ENCODE assay signal across 1 cellular context in the genomic region with DNA sequence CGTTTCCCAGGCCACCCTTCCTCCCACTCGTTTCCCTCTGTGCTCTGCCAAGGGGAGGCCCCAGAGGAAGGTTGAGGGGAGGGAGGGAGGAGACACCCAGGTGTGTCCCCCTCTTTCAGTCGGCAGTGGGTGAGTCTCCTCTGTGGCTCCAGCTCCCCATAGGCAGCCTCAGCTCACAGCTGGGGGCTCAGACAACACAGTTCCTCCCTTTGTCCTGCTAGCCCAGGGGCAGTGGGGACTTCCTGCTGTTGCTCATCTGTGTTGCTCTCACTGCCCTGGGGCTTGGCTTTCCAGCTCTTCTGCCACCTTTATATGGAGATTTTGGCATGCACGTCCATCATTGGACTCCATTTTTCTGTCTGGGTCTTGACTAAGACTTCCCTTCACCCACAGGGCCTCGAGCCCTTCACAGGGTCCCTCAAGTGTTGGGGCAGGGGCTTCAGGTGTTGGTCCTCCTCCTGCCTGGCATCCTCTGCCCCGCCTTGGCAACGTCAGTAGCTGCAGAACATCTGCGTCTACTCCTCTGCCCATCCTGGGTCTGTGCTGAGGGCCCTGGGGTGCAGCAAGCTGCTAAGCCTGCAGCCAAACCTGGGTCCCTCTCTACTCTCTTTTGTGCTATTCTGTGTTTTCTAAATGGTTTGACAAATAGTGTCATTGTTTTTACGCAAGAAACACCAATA.
TF ChIP-seq lines count a peak whose summit lies in the region.

No MANE protein-coding gene starts in this region.

TF ChIP-seq in GM23338, 12 proteins besides CTCF, POLR2A, EP300 and RAD21 (continued from another document):
- TF ChIP-seq ETS1 (IDR thresholded peaks at IDR 0.05), result no peak
- TF ChIP-seq, protein P1, sequence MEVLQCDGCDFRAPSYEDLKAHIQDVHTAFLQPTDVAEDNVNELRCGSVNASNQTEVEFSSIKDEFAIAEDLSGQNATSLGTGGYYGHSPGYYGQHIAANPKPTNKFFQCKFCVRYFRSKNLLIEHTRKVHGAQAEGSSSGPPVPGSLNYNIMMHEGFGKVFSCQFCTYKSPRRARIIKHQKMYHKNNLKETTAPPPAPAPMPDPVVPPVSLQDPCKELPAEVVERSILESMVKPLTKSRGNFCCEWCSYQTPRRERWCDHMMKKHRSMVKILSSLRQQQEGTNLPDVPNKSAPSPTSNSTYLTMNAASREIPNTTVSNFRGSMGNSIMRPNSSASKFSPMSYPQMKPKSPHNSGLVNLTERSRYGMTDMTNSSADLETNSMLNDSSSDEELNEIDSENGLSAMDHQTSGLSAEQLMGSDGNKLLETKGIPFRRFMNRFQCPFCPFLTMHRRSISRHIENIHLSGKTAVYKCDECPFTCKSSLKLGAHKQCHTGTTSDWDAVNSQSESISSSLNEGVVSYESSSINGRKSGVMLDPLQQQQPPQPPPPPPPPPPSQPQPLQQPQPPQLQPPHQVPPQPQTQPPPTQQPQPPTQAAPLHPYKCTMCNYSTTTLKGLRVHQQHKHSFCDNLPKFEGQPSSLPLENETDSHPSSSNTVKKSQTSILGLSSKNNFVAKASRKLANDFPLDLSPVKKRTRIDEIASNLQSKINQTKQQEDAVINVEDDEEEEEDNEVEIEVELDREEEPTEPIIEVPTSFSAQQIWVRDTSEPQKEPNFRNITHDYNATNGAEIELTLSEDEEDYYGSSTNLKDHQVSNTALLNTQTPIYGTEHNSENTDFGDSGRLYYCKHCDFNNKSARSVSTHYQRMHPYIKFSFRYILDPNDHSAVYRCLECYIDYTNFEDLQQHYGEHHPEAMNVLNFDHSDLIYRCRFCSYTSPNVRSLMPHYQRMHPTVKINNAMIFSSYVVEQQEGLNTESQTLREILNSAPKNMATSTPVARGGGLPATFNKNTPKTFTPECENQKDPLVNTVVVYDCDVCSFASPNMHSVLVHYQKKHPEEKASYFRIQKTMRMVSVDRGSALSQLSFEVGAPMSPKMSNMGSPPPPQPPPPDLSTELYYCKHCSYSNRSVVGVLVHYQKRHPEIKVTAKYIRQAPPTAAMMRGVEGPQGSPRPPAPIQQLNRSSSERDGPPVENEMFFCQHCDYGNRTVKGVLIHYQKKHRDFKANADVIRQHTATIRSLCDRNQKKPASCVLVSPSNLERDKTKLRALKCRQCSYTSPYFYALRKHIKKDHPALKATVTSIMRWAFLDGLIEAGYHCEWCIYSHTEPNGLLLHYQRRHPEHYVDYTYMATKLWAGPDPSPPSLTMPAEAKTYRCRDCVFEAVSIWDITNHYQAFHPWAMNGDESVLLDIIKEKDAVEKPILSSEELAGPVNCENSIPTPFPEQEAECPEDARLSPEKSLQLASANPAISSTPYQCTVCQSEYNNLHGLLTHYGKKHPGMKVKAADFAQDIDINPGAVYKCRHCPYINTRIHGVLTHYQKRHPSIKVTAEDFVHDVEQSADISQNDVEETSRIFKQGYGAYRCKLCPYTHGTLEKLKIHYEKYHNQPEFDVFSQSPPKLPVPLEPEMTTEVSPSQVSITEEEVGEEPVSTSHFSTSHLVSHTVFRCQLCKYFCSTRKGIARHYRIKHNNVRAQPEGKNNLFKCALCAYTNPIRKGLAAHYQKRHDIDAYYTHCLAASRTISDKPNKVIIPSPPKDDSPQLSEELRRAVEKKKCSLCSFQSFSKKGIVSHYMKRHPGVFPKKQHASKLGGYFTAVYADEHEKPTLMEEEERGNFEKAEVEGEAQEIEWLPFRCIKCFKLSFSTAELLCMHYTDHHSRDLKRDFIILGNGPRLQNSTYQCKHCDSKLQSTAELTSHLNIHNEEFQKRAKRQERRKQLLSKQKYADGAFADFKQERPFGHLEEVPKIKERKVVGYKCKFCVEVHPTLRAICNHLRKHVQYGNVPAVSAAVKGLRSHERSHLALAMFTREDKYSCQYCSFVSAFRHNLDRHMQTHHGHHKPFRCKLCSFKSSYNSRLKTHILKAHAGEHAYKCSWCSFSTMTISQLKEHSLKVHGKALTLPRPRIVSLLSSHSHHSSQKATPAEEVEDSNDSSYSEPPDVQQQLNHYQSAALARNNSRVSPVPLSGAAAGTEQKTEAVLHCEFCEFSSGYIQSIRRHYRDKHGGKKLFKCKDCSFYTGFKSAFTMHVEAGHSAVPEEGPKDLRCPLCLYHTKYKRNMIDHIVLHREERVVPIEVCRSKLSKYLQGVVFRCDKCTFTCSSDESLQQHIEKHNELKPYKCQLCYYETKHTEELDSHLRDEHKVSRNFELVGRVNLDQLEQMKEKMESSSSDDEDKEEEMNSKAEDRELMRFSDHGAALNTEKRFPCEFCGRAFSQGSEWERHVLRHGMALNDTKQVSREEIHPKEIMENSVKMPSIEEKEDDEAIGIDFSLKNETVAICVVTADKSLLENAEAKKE (CRISPR knock-in tag; IDR thresholded peaks at IDR 0.05), result no peak
- TF ChIP-seq POLR2AphosphoS5 (IDR thresholded peaks at IDR 0.05; ENCODE audit: low read depth), result no peak
- TF ChIP-seq, protein P2, sequence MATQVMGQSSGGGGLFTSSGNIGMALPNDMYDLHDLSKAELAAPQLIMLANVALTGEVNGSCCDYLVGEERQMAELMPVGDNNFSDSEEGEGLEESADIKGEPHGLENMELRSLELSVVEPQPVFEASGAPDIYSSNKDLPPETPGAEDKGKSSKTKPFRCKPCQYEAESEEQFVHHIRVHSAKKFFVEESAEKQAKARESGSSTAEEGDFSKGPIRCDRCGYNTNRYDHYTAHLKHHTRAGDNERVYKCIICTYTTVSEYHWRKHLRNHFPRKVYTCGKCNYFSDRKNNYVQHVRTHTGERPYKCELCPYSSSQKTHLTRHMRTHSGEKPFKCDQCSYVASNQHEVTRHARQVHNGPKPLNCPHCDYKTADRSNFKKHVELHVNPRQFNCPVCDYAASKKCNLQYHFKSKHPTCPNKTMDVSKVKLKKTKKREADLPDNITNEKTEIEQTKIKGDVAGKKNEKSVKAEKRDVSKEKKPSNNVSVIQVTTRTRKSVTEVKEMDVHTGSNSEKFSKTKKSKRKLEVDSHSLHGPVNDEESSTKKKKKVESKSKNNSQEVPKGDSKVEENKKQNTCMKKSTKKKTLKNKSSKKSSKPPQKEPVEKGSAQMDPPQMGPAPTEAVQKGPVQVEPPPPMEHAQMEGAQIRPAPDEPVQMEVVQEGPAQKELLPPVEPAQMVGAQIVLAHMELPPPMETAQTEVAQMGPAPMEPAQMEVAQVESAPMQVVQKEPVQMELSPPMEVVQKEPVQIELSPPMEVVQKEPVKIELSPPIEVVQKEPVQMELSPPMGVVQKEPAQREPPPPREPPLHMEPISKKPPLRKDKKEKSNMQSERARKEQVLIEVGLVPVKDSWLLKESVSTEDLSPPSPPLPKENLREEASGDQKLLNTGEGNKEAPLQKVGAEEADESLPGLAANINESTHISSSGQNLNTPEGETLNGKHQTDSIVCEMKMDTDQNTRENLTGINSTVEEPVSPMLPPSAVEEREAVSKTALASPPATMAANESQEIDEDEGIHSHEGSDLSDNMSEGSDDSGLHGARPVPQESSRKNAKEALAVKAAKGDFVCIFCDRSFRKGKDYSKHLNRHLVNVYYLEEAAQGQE (IDR thresholded peaks at IDR 0.05; ENCODE audit: unreplicated experiment), result no peak
- TF ChIP-seq NANOG (IDR thresholded peaks at IDR 0.05; ENCODE audit: borderline replicate concordance), result no peak
- TF ChIP-seq ZNF114 (CRISPR knock-in tag; IDR thresholded peaks at IDR 0.05), result no peak
- no peak for TF ChIP-seq EZH2phosphoT487 (IDR thresholded peaks at IDR 0.05; ENCODE audit: unreplicated experiment)
